In genomic region chr4:46715468-46715867, GRCh38 we compare ENCODE assay signal across 18 cellular contexts.
DNase-seq lines count a peak whose midpoint lies in the region; ATAC-seq and TF ChIP-seq lines count a peak whose summit lies in the region.
"Had no signal": no experiment of that assay in that cellular context is flagged by ENCODE, and none has a peak within 500 bp of the region (broad histone marks: within the 10 kb centered on the region; RNA-seq: fewer than 3 reads in every experiment).

No MANE protein-coding gene starts in this region.

- H3K4me2 ChIP-seq in GM23338: no peak overlapping the region
- H3K4me2 ChIP-seq: BLaER1 treated with 17β-estradiol and CSF1 and Interleukin-3, amounts not matched to agents 10 nM and 100 nM had no signal

- H3K9me2 ChIP-seq in GM23338 (ENCODE audit: insufficient read depth): no peaks in the 10 kb centered on the region

- no peaks in the 10 kb centered on the region for H3K36me3 ChIP-seq in GM23338 (ENCODE audit: insufficient read depth)
- no peaks in the 10 kb centered on the region for H3K36me3 ChIP-seq in RWPE2 (ENCODE audit: low read depth)
- H3K36me3 ChIP-seq in endodermal cell (ENCODE audit: control insufficient read depth, insufficient read depth, low read length): no peaks in the 10 kb centered on the region
- H3K36me3 ChIP-seq: BLaER1 treated with 17β-estradiol and CSF1 and Interleukin-3, amounts not matched to agents 10 nM and 100 nM had no signal

- H3K27ac ChIP-seq in GM23338 (ENCODE audit: low read depth): no peak overlapping the region
- H3K27ac ChIP-seq in RWPE2 (ENCODE audit: poor library complexity, severe bottlenecking): no peak overlapping the region
- no peak overlapping the region for H3K27ac ChIP-seq in endodermal cell (ENCODE audit: low read depth, low read length)
- H3K27ac ChIP-seq: BLaER1 treated with 17β-estradiol and CSF1 and Interleukin-3, amounts not matched to agents 10 nM and 100 nM had no signal

- no peaks in the 10 kb centered on the region for H3F3A ChIP-seq in GM23338 (replicated peaks; ENCODE audit: low read depth)

- no peaks in the 10 kb centered on the region for H4K20me1 ChIP-seq in GM23338 (replicated peaks; ENCODE audit: insufficient read depth)
- H4K20me1 ChIP-seq: BLaER1 treated with 17β-estradiol and CSF1 and Interleukin-3, amounts not matched to agents 10 nM and 100 nM had no signal

- H3K27ac Mint-ChIP-seq in GM23338: no peak overlapping the region
- no peak overlapping the region for H3K27ac Mint-ChIP-seq in endodermal cell
- H3K27ac Mint-ChIP-seq: CD8-positive, alpha-beta T cell had no signal

- H3K4me1 ChIP-seq in GM23338 (ENCODE audit: insufficient read depth) (0 out of 2 replicates have a peak, but pooled peaks cover 5% of the 10 kb centered on the region), RWPE2 (ENCODE audit: insufficient read depth, poor library complexity, severe bottlenecking) (no peaks in the 10 kb centered on the region), endodermal cell (ENCODE audit: control insufficient read depth, insufficient read depth, low read length) (no peaks in the 10 kb centered on the region)
- H3K4me1 ChIP-seq: BLaER1 treated with 17β-estradiol and CSF1 and Interleukin-3, amounts not matched to agents 10 nM and 100 nM had no signal

- H3K27me3 Mint-ChIP-seq in GM23338 (ENCODE audit: insufficient read depth, low read depth, poor library complexity) (peaks cover 1% of the 10 kb centered on the region), endodermal cell (ENCODE audit: insufficient read depth) (no peaks in the 10 kb centered on the region)

- H3K4me1 Mint-ChIP-seq in GM23338: no peaks in the 10 kb centered on the region
- no peaks in the 10 kb centered on the region for H3K4me1 Mint-ChIP-seq in endodermal cell

- H3K4me3 ChIP-seq in GM23338 (no peak overlapping the region), RWPE2 (ENCODE audit: severe bottlenecking) (no peak overlapping the region), endodermal cell (ENCODE audit: low read length) (no peak overlapping the region), retinal pigment epithelial cell (ENCODE audit: low read length) (no peak overlapping the region)
- H3K4me3 ChIP-seq: BLaER1 treated with 17β-estradiol and CSF1 and Interleukin-3, amounts not matched to agents 10 nM and 100 nM; GM12878; K562 had no signal

- H2AFZ ChIP-seq in GM23338: no peak overlapping the region

- H3K9me3 ChIP-seq in RWPE2 (ENCODE audit: severe bottlenecking) (no peaks in the 10 kb centered on the region), endodermal cell (ENCODE audit: control insufficient read depth, low read length) (no peaks in the 10 kb centered on the region)
- H3K9me3 ChIP-seq: BLaER1 treated with 17β-estradiol and CSF1 and Interleukin-3, amounts not matched to agents 10 nM and 100 nM had no signal

- ATAC-seq in GM23338: no peak
- no peak for ATAC-seq in RWPE2 (ENCODE audit: low read depth)
- no peak for ATAC-seq in GM18867 (IDR thresholded peaks at IDR 0.05; ENCODE audit: unreplicated experiment)
- no peak for ATAC-seq in GM21723 (IDR thresholded peaks at IDR 0.05; ENCODE audit: unreplicated experiment)
- ATAC-seq: CD8-positive, alpha-beta T cell; GM12878; K562 had no signal

- H3K9ac ChIP-seq in endodermal cell (ENCODE audit: extremely low read depth, low read length, poor library complexity, severe bottlenecking): no peak overlapping the region
- H3K9ac ChIP-seq: BLaER1 treated with 17β-estradiol and CSF1 and Interleukin-3, amounts not matched to agents 10 nM and 100 nM had no signal

- H3K27me3 ChIP-seq in GM23338 (ENCODE audit: insufficient read depth) (no peaks in the 10 kb centered on the region), RWPE2 (ENCODE audit: insufficient read depth, poor library complexity, severe bottlenecking) (no peaks in the 10 kb centered on the region), endodermal cell (ENCODE audit: control insufficient read depth, insufficient read depth, low read length, poor library complexity, severe bottlenecking) (no peaks in the 10 kb centered on the region)
- H3K27me3 ChIP-seq: BLaER1 treated with 17β-estradiol and CSF1 and Interleukin-3, amounts not matched to agents 10 nM and 100 nM had no signal

- H3K4me3 Mint-ChIP-seq in GM23338 (no peak overlapping the region), endodermal cell (no peak overlapping the region)
- H3K4me3 Mint-ChIP-seq: CD8-positive, alpha-beta T cell had no signal

- peak; percentile 23 for DNase-seq in GM23338 (ENCODE audit: low spot score)
- DNase-seq in RWPE2 (ENCODE audit: low spot score): no peak
- DNase-seq in endodermal cell: no peak
- DNase-seq in retinal pigment epithelial cell (ENCODE audit: low read depth): no peak
- no peak for DNase-seq in activated naive CD4-positive, alpha-beta T cell (lab: John Stamatoyannopoulos, UW)
- DNase-seq: 8988T; Calu3; CD8-positive, alpha-beta T cell; DMS53; DND-41; EL; HCEC 1CT; IMR-90 had no signal

- H3K9me3 Mint-ChIP-seq in GM23338 (peaks cover 72% of the 10 kb centered on the region), endodermal cell (no peaks in the 10 kb centered on the region)

- TF ChIP-seq CTCF in GM23338 (conservative IDR thresholded peaks at IDR 0.05; ENCODE audit: low read depth in 2 of 2): peak; percentile 35 to 48
- peak; percentile 6 for TF ChIP-seq CTCF in RWPE2 (IDR thresholded peaks at IDR 0.05; ENCODE audit: poor library complexity, severe bottlenecking)
- peak; percentile 62 for TF ChIP-seq CTCF in endodermal cell (conservative IDR thresholded peaks at IDR 0.05)
- peak; percentile 9 for TF ChIP-seq CTCF in retinal pigment epithelial cell (conservative IDR thresholded peaks at IDR 0.05; ENCODE audit: low read depth, low read length)

- H3K79me2 ChIP-seq in GM23338 (replicated peaks; ENCODE audit: insufficient read depth): no peaks in the 10 kb centered on the region

- WGBS in endodermal cell (ENCODE audit: insufficient coverage in 1 of 2, insufficient read length in 1 of 2), 2 experiments: 65 to 68% methylated on average over 2 to 3 of the region's 3 CpGs

- peaks cover 3% of the 10 kb centered on the region; the same call in 2 of the 3 replicates for H3K36me3 Mint-ChIP-seq in GM23338 (ENCODE audit: low read depth)
- no peaks in the 10 kb centered on the region for H3K36me3 Mint-ChIP-seq in endodermal cell (ENCODE audit: low read depth)
- H3K36me3 Mint-ChIP-seq: CD8-positive, alpha-beta T cell had no signal

TF ChIP-seq in GM23338, 12 proteins besides CTCF, POLR2A, EP300 and RAD21 (continues in another document):
- TF ChIP-seq REST (IDR thresholded peaks at IDR 0.05; ENCODE audit: unreplicated experiment): no peak
- TF ChIP-seq STAT1 (IDR thresholded peaks at IDR 0.05; ENCODE audit: unreplicated experiment): no peak
- no peak for TF ChIP-seq JUNB (IDR thresholded peaks at IDR 0.05; ENCODE audit: unreplicated experiment)
- TF ChIP-seq ZNF331 (CRISPR knock-in tag; IDR thresholded peaks at IDR 0.05; ENCODE audit: low read depth): no peak
- TF ChIP-seq CREB1 (CRISPR knock-in tag; IDR thresholded peaks at IDR 0.05; ENCODE audit: low read depth): no peak
- TF ChIP-seq NANOG (IDR thresholded peaks at IDR 0.05; ENCODE audit: borderline replicate concordance): no peak
- no peak for TF ChIP-seq EZH2 (IDR thresholded peaks at IDR 0.05; ENCODE audit: low read depth, unreplicated experiment)
- TF ChIP-seq ETS1 (IDR thresholded peaks at IDR 0.05): no peak
- no peak for TF ChIP-seq EZH2phosphoT487 (IDR thresholded peaks at IDR 0.05; ENCODE audit: unreplicated experiment)

Comparison
In these comparisons a context has a peak if more than half of its experiments do, and no peak if none do; other contexts are left out.
1. CTCF ChIP-seq: peak in every context shown above with its lines; median percentile 62 in endodermal cell; 42 in GM23338; 9 in retinal pigment epithelial cell; 6 in RWPE2.